27 cellular contexts compared by ENCODE assay signal in genomic region chr1:47876587-47876963, GRCh38.
"Had no signal": no experiment of that assay in that cellular context is flagged by ENCODE, and none has a peak within 500 bp of the region (broad histone marks: within the 10 kb centered on the region; RNA-seq: fewer than 3 reads in every experiment).

No MANE protein-coding gene starts in this region.

- H3K27ac ChIP-seq: ascending aorta, dorsolateral prefrontal cortex, gastrocnemius medialis, skin epidermis, stomach, upper lobe of right lung had no signal

- H3K4me1 Mint-ChIP-seq: activated CD4-positive, alpha-beta T cell treated with anti-CD3 and anti-CD28 coated beads for 36 hours; activated CD8-positive, alpha-beta memory T cell treated with anti-CD3 and anti-CD28 coated beads, Interleukin-2, amount 10 ng/mL, durations not matched to agents 7 days and 5 days; activated naive CD4-positive, alpha-beta T cell treated with anti-CD3 and anti-CD28 coated beads, Interleukin-2, amount 10 ng/mL, durations not matched to agents 7 days and 5 days; activated naive CD8-positive, alpha-beta T cell treated with anti-CD3 and anti-CD28 coated beads, Interleukin-2, amount 10 ng/mL, durations not matched to agents 7 days and 5 days; immature natural killer cell; memory B cell; stimulated activated effector memory CD8-positive, alpha-beta T cell treated with anti-CD3 and anti-CD28 coated beads, Interleukin-12 subunit alpha, Interleukin-12 subunit beta, amount 100 ng/mL, for 72 hours had no signal

- H3K36me3 Mint-ChIP-seq: activated CD8-positive, alpha-beta memory T cell treated with anti-CD3 and anti-CD28 coated beads, Interleukin-2, amount 10 ng/mL, durations not matched to agents 7 days and 5 days; activated naive CD4-positive, alpha-beta T cell treated with anti-CD3 and anti-CD28 coated beads, Interleukin-2, amount 10 ng/mL, durations not matched to agents 7 days and 5 days; activated naive CD8-positive, alpha-beta T cell treated with anti-CD3 and anti-CD28 coated beads, Interleukin-2, amount 10 ng/mL, durations not matched to agents 7 days and 5 days; brain; immature natural killer cell; memory B cell; stimulated activated effector memory CD8-positive, alpha-beta T cell treated with anti-CD3 and anti-CD28 coated beads, Interleukin-12 subunit alpha, Interleukin-12 subunit beta, amount 100 ng/mL, for 72 hours had no signal

- DNase-seq: activated CD4-positive, alpha-beta T cell treated with anti-CD3 and anti-CD28 coated beads for 36 hours; activated CD4-positive, CD25-positive, alpha-beta regulatory T cell; activated CD8-positive, alpha-beta memory T cell treated with anti-CD3 and anti-CD28 coated beads, Interleukin-2, amount 10 ng/mL, durations not matched to agents 7 days and 5 days; activated CD8-positive, alpha-beta T cell treated with anti-CD3 and anti-CD28 coated beads, Interleukin-2, amount 10 ng/mL, durations not matched to agents 7 days and 5 days; activated naive CD4-positive, alpha-beta T cell treated with anti-CD3 and anti-CD28 coated beads, Interleukin-2, amount 10 ng/mL, durations not matched to agents 7 days and 5 days; activated naive CD8-positive, alpha-beta T cell treated with anti-CD3 and anti-CD28 coated beads, Interleukin-2, amount 10 ng/mL, durations not matched to agents 7 days and 5 days; activated T-cell treated with anti-CD3 and anti-CD28 coated beads for 4 hours; activated T-cell treated with anti-CD3 and anti-CD28 coated beads, Interleukin-2, amount 50 U/mL, for 72 hours; dorsolateral prefrontal cortex; effector memory CD4-positive, alpha-beta T cell; gastrocnemius medialis; hippocampal formation; immature natural killer cell; kidney; left colon; stimulated activated CD4-positive, alpha-beta T cell treated with anti-CD3 and anti-CD28 coated beads, Interleukin-4, amount 100 ng/mL, for 24 hours; stomach; tibial artery; upper lobe of right lung had no signal

- H3K9me3 ChIP-seq: ascending aorta, gastrocnemius medialis, stomach, tibial artery, upper lobe of right lung had no signal

- H3K4me3 ChIP-seq: ascending aorta, cardiac muscle cell, coronary artery, dorsolateral prefrontal cortex, gastrocnemius medialis, skin epidermis, stomach, tibial artery, upper lobe of right lung had no signal

- H3K36me3 ChIP-seq: ascending aorta, cardiac muscle cell, gastrocnemius medialis, stomach, tibial artery, upper lobe of right lung had no signal

- H3K4me3 Mint-ChIP-seq: activated CD4-positive, alpha-beta T cell treated with anti-CD3 and anti-CD28 coated beads for 36 hours; activated CD8-positive, alpha-beta memory T cell treated with anti-CD3 and anti-CD28 coated beads, Interleukin-2, amount 10 ng/mL, durations not matched to agents 7 days and 5 days; activated CD8-positive, alpha-beta T cell treated with anti-CD3 and anti-CD28 coated beads, Interleukin-2, amount 10 ng/mL, durations not matched to agents 7 days and 5 days; activated naive CD4-positive, alpha-beta T cell treated with anti-CD3 and anti-CD28 coated beads, Interleukin-2, amount 10 ng/mL, durations not matched to agents 7 days and 5 days; activated naive CD8-positive, alpha-beta T cell treated with anti-CD3 and anti-CD28 coated beads, Interleukin-2, amount 10 ng/mL, durations not matched to agents 7 days and 5 days; activated T-cell treated with anti-CD3 and anti-CD28 coated beads, Interleukin-2, amount 50 U/mL, for 72 hours; immature natural killer cell; memory B cell; neural crest cell; stimulated activated effector memory CD8-positive, alpha-beta T cell treated with anti-CD3 and anti-CD28 coated beads, Interleukin-12 subunit alpha, Interleukin-12 subunit beta, amount 100 ng/mL, for 72 hours had no signal

- H3K4me1 ChIP-seq: gastrocnemius medialis had no signal

- H3K9me3 Mint-ChIP-seq: activated naive CD4-positive, alpha-beta T cell treated with anti-CD3 and anti-CD28 coated beads, Interleukin-2, amount 10 ng/mL, durations not matched to agents 7 days and 5 days; activated naive CD8-positive, alpha-beta T cell treated with anti-CD3 and anti-CD28 coated beads, Interleukin-2, amount 10 ng/mL, durations not matched to agents 7 days and 5 days; activated T-cell treated with anti-CD3 and anti-CD28 coated beads, Interleukin-2, amount 50 U/mL, for 72 hours; brain; neural crest cell; stimulated activated effector memory CD8-positive, alpha-beta T cell treated with anti-CD3 and anti-CD28 coated beads, Interleukin-12 subunit alpha, Interleukin-12 subunit beta, amount 100 ng/mL, for 72 hours had no signal

- ATAC-seq: activated CD8-positive, alpha-beta memory T cell treated with anti-CD3 and anti-CD28 coated beads, Interleukin-2, amount 10 ng/mL, durations not matched to agents 7 days and 5 days; activated CD8-positive, alpha-beta T cell treated with anti-CD3 and anti-CD28 coated beads, Interleukin-2, amount 10 ng/mL, durations not matched to agents 7 days and 5 days; left colon; stimulated activated effector memory CD8-positive, alpha-beta T cell treated with anti-CD3 and anti-CD28 coated beads, Interleukin-12 subunit alpha, Interleukin-12 subunit beta, amount 100 ng/mL, for 72 hours had no signal

- H3K27me3 ChIP-seq: ascending aorta, gastrocnemius medialis, stomach, tibial artery, upper lobe of right lung had no signal

- H3K27ac Mint-ChIP-seq: activated CD4-positive, alpha-beta T cell treated with anti-CD3 and anti-CD28 coated beads for 36 hours; activated CD8-positive, alpha-beta memory T cell treated with anti-CD3 and anti-CD28 coated beads, Interleukin-2, amount 10 ng/mL, durations not matched to agents 7 days and 5 days; activated CD8-positive, alpha-beta T cell treated with anti-CD3 and anti-CD28 coated beads, Interleukin-2, amount 10 ng/mL, durations not matched to agents 7 days and 5 days; activated naive CD4-positive, alpha-beta T cell treated with anti-CD3 and anti-CD28 coated beads, Interleukin-2, amount 10 ng/mL, durations not matched to agents 7 days and 5 days; activated naive CD8-positive, alpha-beta T cell treated with anti-CD3 and anti-CD28 coated beads, Interleukin-2, amount 10 ng/mL, durations not matched to agents 7 days and 5 days; activated T-cell treated with anti-CD3 and anti-CD28 coated beads, Interleukin-2, amount 50 U/mL, for 72 hours; immature natural killer cell; memory B cell; stimulated activated effector memory CD8-positive, alpha-beta T cell treated with anti-CD3 and anti-CD28 coated beads, Interleukin-12 subunit alpha, Interleukin-12 subunit beta, amount 100 ng/mL, for 72 hours had no signal

- FAIRE-seq: kidney had no signal
